8 cellular contexts compared by ENCODE assay signal in the genomic region with DNA sequence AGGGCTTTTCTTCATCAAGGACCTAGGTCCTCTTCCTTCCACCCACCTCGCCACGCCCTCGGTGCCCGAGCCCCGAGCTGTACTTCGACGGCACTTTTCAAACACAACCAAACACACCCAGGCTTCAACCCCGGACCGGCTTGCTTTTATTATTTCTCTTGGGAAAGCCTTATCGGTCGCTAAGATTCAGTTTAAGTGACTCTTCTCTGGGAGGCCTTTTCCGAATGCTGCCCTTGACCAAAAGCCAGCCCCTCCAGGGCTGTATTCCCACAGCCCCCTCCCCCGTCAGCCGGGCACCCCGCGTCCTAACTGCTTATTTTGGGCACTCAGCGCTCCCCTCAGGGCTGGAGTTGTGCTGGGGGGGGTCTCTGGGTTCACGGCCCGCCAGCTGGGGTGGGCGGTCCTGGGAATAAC. TPM values are rescaled to one million over a fixed set of nuclear protein-coding genes. Genes with fewer than 3 reads are reported as not detected.
DNase-seq lines count a peak whose midpoint lies in the region; ATAC-seq and TF ChIP-seq lines count a peak whose summit lies in the region.

No MANE protein-coding gene starts in this region.

- peak overlapping the region; percentile 63 for H3K9ac ChIP-seq in mesenchymal stem cell (ENCODE audit: low read length)

- ATAC-seq in GM18519 (IDR thresholded peaks at IDR 0.05; ENCODE audit: low FRiP score, unreplicated experiment): no peak

- H2BK120ac ChIP-seq in mesenchymal stem cell (ENCODE audit: low read depth, low read length): no peak overlapping the region

- TF ChIP-seq CTCF in breast epithelium (IDR thresholded peaks at IDR 0.05): no peak

- H3K18ac ChIP-seq in mesenchymal stem cell (ENCODE audit: low read depth in 1 of 2, low read length in 2 of 2): no peak overlapping the region

- no peak overlapping the region for H3K14ac ChIP-seq in mesenchymal stem cell (ENCODE audit: low read length in 2 of 2)

- peak overlapping the region; percentile 4 for H4K8ac ChIP-seq in mesenchymal stem cell (ENCODE audit: low read length)

- intact Hi-C loops in breast epithelium (cut with DNase I; ENCODE audit: low total_unique reads): no loop called here

- H3K4me2 ChIP-seq in mesenchymal stem cell (ENCODE audit: low read length, poor library complexity, severe bottlenecking): peak overlapping the region; percentile 82

- TF ChIP-seq POLR2A in breast epithelium (IDR thresholded peaks at IDR 0.05): no peak

- DNase-seq in Daoy (ENCODE audit: low read depth) (peak; percentile 28), breast epithelium (ENCODE audit: low spot score in 2 of 2) (no peak), mesenchymal stem cell (peak; percentile 12), H4 (ENCODE audit: low spot score) (no peak), DMS79 treated with DMSO at 0.1 percent for 48 hours (lab: John Stamatoyannopoulos, UW) (no peak)
- DNase-seq in Jurkat, Clone E6-1 (ENCODE audit: low read depth, low spot score): no peak

- no peak overlapping the region for H3K23ac ChIP-seq in mesenchymal stem cell (ENCODE audit: low read length in 2 of 2)

- no peaks in the 10 kb centered on the region for H3K79me1 ChIP-seq in mesenchymal stem cell (replicated peaks; ENCODE audit: low read length, poor library complexity, severe bottlenecking)

- H2BK12ac ChIP-seq in mesenchymal stem cell (ENCODE audit: low read length in 2 of 2): no peak overlapping the region

- H3K4me3 ChIP-seq in Jurkat, Clone E6-1 (ENCODE audit: low read length): peak overlapping the region; percentile 68
- H3K4me3 ChIP-seq in breast epithelium (peak overlapping the region; percentile 53 to 85 (median 66)), mesenchymal stem cell (ENCODE audit: insufficient read depth in 1 of 2, low read depth in 1 of 2, low read length in 2 of 2) (peak overlapping the region; percentile 55 to 73), urinary bladder (ENCODE audit: low read depth, low read length) (peak overlapping the region; percentile 76)

- H3K27me3 ChIP-seq in breast epithelium (peaks cover 0 to 11% of the 10 kb centered on the region in 2 donors), mesenchymal stem cell (ENCODE audit: control insufficient read depth in 1 of 2, insufficient read depth in 1 of 2, low read length in 2 of 2) (peaks cover 7 to 23% of the 10 kb centered on the region in 2 experiments)

- H3K9me3 ChIP-seq in breast epithelium: no peaks in the 10 kb centered on the region
- H3K9me3 ChIP-seq in mesenchymal stem cell (ENCODE audit: control insufficient read depth, low read length): no peaks in the 10 kb centered on the region

- no peak overlapping the region for H2BK5ac ChIP-seq in mesenchymal stem cell (ENCODE audit: low read depth, low read length, poor library complexity, severe bottlenecking)

- no peak overlapping the region for H2BK15ac ChIP-seq in mesenchymal stem cell (ENCODE audit: low read depth, poor library complexity, severe bottlenecking)

- H3K27ac ChIP-seq in breast epithelium (peak overlapping the region; percentile 50 to 68), mesenchymal stem cell (ENCODE audit: low read length, poor library complexity, severe bottlenecking) (no peak overlapping the region), urinary bladder (ENCODE audit: low read depth) (no peak overlapping the region)

- H2AFZ ChIP-seq in mesenchymal stem cell (ENCODE audit: low read depth, low read length): peak overlapping the region; percentile 60

- no peak overlapping the region for H2AK5ac ChIP-seq in mesenchymal stem cell (ENCODE audit: low read length, severe bottlenecking)

- WGBS in mesenchymal stem cell: 2% methylated on average over 12 of the region's 20 CpGs
- WGBS in urinary bladder: 1% methylated on average over 20 of the region's 20 CpGs

- no peak overlapping the region for H3K4ac ChIP-seq in mesenchymal stem cell (ENCODE audit: low read depth in 1 of 2, low read length in 2 of 2)

- no peak overlapping the region for H4K91ac ChIP-seq in mesenchymal stem cell (ENCODE audit: low read length)

- H3K36me3 ChIP-seq in breast epithelium (no peaks in the 10 kb centered on the region), mesenchymal stem cell (ENCODE audit: control insufficient read depth in 1 of 2, insufficient read depth in 2 of 2, low read depth in 1 of 2, low read length in 2 of 2) (no peaks in the 10 kb centered on the region), urinary bladder (ENCODE audit: insufficient read depth) (no peaks in the 10 kb centered on the region)

- H3K4me1 ChIP-seq in breast epithelium: peaks cover 5 to 6% of the 10 kb centered on the region in 2 donors
- H3K4me1 ChIP-seq in mesenchymal stem cell (ENCODE audit: control insufficient read depth, insufficient read depth, low read depth, low read length): peaks cover 14% of the 10 kb centered on the region
- H3K4me1 ChIP-seq in urinary bladder (ENCODE audit: insufficient read depth): no peaks in the 10 kb centered on the region

RNA-seq across cellular contexts. Expression of gene PPP4R4, which starts 0.6 kb away (rescaled TPM):
- 7.1 and 17.6 TPM in 2 replicates for total RNA-seq in Daoy (2014; rRNA removed; shearing (Covaris generic))
- 3.6 TPM for polyA plus RNA-seq in Jurkat, Clone E6-1 (2012; ENCODE audit: insufficient read depth, insufficient read length)
- total RNA-seq in breast epithelium (1 to 10 TPM in 2 of 3 donors, under 1 TPM in 1; 0.48 to 7.9 (median 7.2) TPM), urinary bladder (0.37 TPM)
- polyA plus RNA-seq in mesenchymal stem cell (2013, experiment 1 of 2): 0.01 TPM
- polyA plus RNA-seq in mesenchymal stem cell (2013, experiment 2 of 2): 0.01 TPM
- polyA plus RNA-seq in urinary bladder: 0.63 TPM
- 3.3 and 3.8 TPM in 2 replicates for total RNA-seq in H4 (2014; rRNA removed; shearing (Covaris generic))

RNA-seq across cellular contexts. Expression of gene IFI27L2, which starts 44.1 kb away (rescaled TPM):
- 68.5 and 99.1 TPM in 2 replicates for total RNA-seq in Daoy (2014; rRNA removed; shearing (Covaris generic))
- polyA plus RNA-seq in Jurkat, Clone E6-1 (2012; ENCODE audit: insufficient read depth, insufficient read length): 95.6 TPM
- 10 to 100 TPM; 74.2 to 98.8 (median 92.1) TPM for total RNA-seq in breast epithelium
- polyA plus RNA-seq in mesenchymal stem cell (2013, experiment 1 of 2): 72.9 TPM
- polyA plus RNA-seq in mesenchymal stem cell (2013, experiment 2 of 2): 74.9 TPM
- 16.6 TPM for total RNA-seq in urinary bladder
- 77.6 TPM for polyA plus RNA-seq in urinary bladder
- 109 and 122 TPM in 2 replicates for total RNA-seq in H4 (2014; rRNA removed; shearing (Covaris generic))

Comparison
In these comparisons a context has a peak if more than half of its experiments do, and no peak if none do; other contexts are left out.
1. DNase-seq: peak in Daoy (single experiment) and mesenchymal stem cell (single experiment); none in Jurkat, Clone E6-1 (single experiment), breast epithelium (0 of 2), H4 (single experiment) and DMS79 treated with DMSO at 0.1 percent for 48 hours (single experiment).
2. H3K27ac ChIP-seq: peak in breast epithelium (2 of 2); none in mesenchymal stem cell (single experiment) and urinary bladder (single experiment).
3. Peak in every context shown above with its lines, with median percentiles within 50 percentile points of each other: H3K4me3 ChIP-seq.